In genomic region chr9:128361296-128361980, GRCh38 we compare ENCODE assay signal across 7 cellular contexts. TPM values are rescaled to one million over a fixed set of nuclear protein-coding genes. Genes with fewer than 3 reads are reported as not detected.
DNase-seq lines count a peak whose midpoint lies in the region; ATAC-seq and TF ChIP-seq lines count a peak whose summit lies in the region.

No MANE protein-coding gene starts in this region.

- peak overlapping the region; percentile 73 for H3K4me2 ChIP-seq in HCT116 (ENCODE audit: low read length)
- peak overlapping the region; percentile 92 for H3K4me2 ChIP-seq in smooth muscle cell

- H3K27ac Mint-ChIP-seq in T-helper 17 cell = no peak overlapping the region

- H3K4me3 Mint-ChIP-seq in T-helper 17 cell = peak overlapping the region; percentile 83

- H3K27me3 Mint-ChIP-seq in T-helper 17 cell = no peaks in the 10 kb centered on the region

- no peaks in the 10 kb centered on the region for H3F3A ChIP-seq in smooth muscle cell (ENCODE audit: low read depth)

- BruUV-seq in HCT116 (replicated peaks; lab: Mats Ljungman, UMichigan) = no TSS peak

- H3K36me3 ChIP-seq in HCT116 (ENCODE audit: control insufficient read depth in 1 of 2, insufficient read depth in 2 of 2, low read length in 2 of 2) (no peaks in the 10 kb centered on the region; a peak in 1 of 4 replicates), smooth muscle cell (ENCODE audit: low read depth) (no peaks in the 10 kb centered on the region)

- intact Hi-C loops in HCT116 (cut with micrococcal nuclease) = no loop called here
- intact Hi-C loops in left ventricle myocardium superior (cut with micrococcal nuclease) = loop anchor here (10.0 kb wide), 1 partner anchor 53 kb away; no protein-coding TSS in a partner anchor

- CTCF ChIA-PET in HCT116 (lab: Charles Lee) = interaction anchor here (1.1 to 4.6 kb wide), 11 partner anchors 10 to 274 kb away, joined by 4 to 33 read pairs (median 7); partner anchors contain the start of genes CERCAM and URM1

- no peak for TF ChIP-seq POLR2A in HCT116 (IDR thresholded peaks at IDR 0.05; ENCODE audit: borderline replicate concordance, extremely low read depth, insufficient read depth, insufficient read length)

- H2AFZ ChIP-seq in HCT116 (ENCODE audit: low read depth, low read length, poor library complexity, severe bottlenecking) = no peak overlapping the region
- H2AFZ ChIP-seq in smooth muscle cell (ENCODE audit: low read depth) = peak overlapping the region; percentile 43

- peak overlapping the region; percentile 29 for H3K27ac ChIP-seq in HCT116 (ENCODE audit: low read depth, low read length)
- H3K27ac ChIP-seq in smooth muscle cell (ENCODE audit: low read depth) = no peak overlapping the region

- RAD21 ChIA-PET in HCT116 (lab: Charles Lee; ENCODE audit: low non-redundant PET in 1 of 2, low total read pairs in 2 of 2, uncharacterized antibody in 2 of 2, unreplicated experiment in 2 of 2) = interaction anchor here (0.5 to 1.4 kb wide), 5 partner anchors 9 to 233 kb away, joined by 3 to 8 read pairs (median 4); partner anchors contain the start of genes CERCAM (in 1 of the 2) and URM1 (in 1 of the 2)

- H3K4me1 Mint-ChIP-seq in T-helper 17 cell = peaks cover 9% of the 10 kb centered on the region

- POLR2A ChIA-PET in HCT116 (lab: Charles Lee) = interaction anchor here (1.1 to 1.3 kb wide), 3 partner anchors 58 to 85 kb away, joined by 3 to 4 read pairs (median 3); partner anchors contain the start of genes GOLGA2 and SWI5

- H3K9ac ChIP-seq in HCT116 (ENCODE audit: low read length) (peak overlapping the region; percentile 14), smooth muscle cell (ENCODE audit: low read depth) (no peak overlapping the region)

- peaks cover 7 to 28% of the 10 kb centered on the region in 2 experiments; a peak in 3 of 4 replicates for H3K4me1 ChIP-seq in HCT116 (ENCODE audit: control insufficient read depth in 1 of 2, insufficient read depth in 2 of 2, low read length in 2 of 2)
- H3K4me1 ChIP-seq in smooth muscle cell (ENCODE audit: low read depth) = peaks cover 4% of the 10 kb centered on the region

- H3K4me3 ChIP-seq in HCT116 (replicated peaks in 1 of 2; ENCODE audit: low read depth in 1 of 2, low read length in 2 of 2) (peak overlapping the region in 1 of 2 experiments; percentile 33; a peak in 1 of 4 replicates), smooth muscle cell (peak overlapping the region; percentile 54)

- H3K9me3 ChIP-seq in HCT116 (ENCODE audit: control insufficient read depth in 1 of 2, insufficient read depth in 1 of 2, low read depth in 1 of 2, low read length in 2 of 2) (no peaks in the 10 kb centered on the region), T-helper 17 cell (ENCODE audit: control insufficient read depth, low read length, poor library complexity, severe bottlenecking) (no peaks in the 10 kb centered on the region), smooth muscle cell (replicated peaks; ENCODE audit: low read depth) (no peaks in the 10 kb centered on the region)

- H4K20me1 ChIP-seq in HCT116 (ENCODE audit: insufficient read depth) (no peaks in the 10 kb centered on the region), smooth muscle cell (ENCODE audit: low read depth) (no peaks in the 10 kb centered on the region)

- no peaks in the 10 kb centered on the region for H3K9me2 ChIP-seq in HCT116 (ENCODE audit: insufficient read depth)

- H3K36me3 Mint-ChIP-seq in T-helper 17 cell (ENCODE audit: low read depth) = no peaks in the 10 kb centered on the region

- TF ChIP-seq CTCF in HCT116 (IDR thresholded peaks at IDR 0.05 in 2 of 3, conservative IDR thresholded peaks at IDR 0.05 in 1 of 3; ENCODE audit: borderline replicate concordance in 1 of 3, insufficient read depth in 1 of 3, low read depth in 2 of 3, low read length in 2 of 3) = no peak
- no peak for TF ChIP-seq CTCF in smooth muscle cell (IDR thresholded peaks at IDR 0.05; ENCODE audit: borderline replicate concordance, insufficient read depth, poor library complexity, severe bottlenecking)

- H3K79me2 ChIP-seq in HCT116 (ENCODE audit: insufficient read depth, low read length) (no peaks in the 10 kb centered on the region), smooth muscle cell (ENCODE audit: low read depth) (no peaks in the 10 kb centered on the region)

- ATAC-seq in HCT116 = peak; percentile 43
- no peak for ATAC-seq in T-helper 17 cell
- ATAC-seq in left ventricle myocardium superior = peak; percentile 19

- 60% methylated on average over 14 of the region's 14 CpGs for WGBS in smooth muscle cell (ENCODE audit: low lambda C conversion rate)

- TF ChIP-seq RAD21 in HCT116 (IDR thresholded peaks at IDR 0.05; ENCODE audit: low read depth) = no peak

- no peak for DNase-seq in HCT116 (ENCODE audit: low read depth, low spot score)
- no peak for DNase-seq in T-helper 17 cell
- DNase-seq in left ventricle myocardium superior = no peak
- DNase-seq in smooth muscle cell (lab: John Stamatoyannopoulos, UW; ENCODE audit: unreplicated experiment) = no peak
- DNase-seq in DMS79 (lab: John Stamatoyannopoulos, UW) = no peak
- DNase-seq in NOMO-1 (lab: John Stamatoyannopoulos, UW; ENCODE audit: unreplicated experiment in 2 of 2) = no peak
- no peak for DNase-seq in stimulated activated naive CD4-positive, alpha-beta T cell (lab: John Stamatoyannopoulos, UW)

- H3K27me3 ChIP-seq in HCT116 (ENCODE audit: insufficient read depth, low read length) (no peaks in the 10 kb centered on the region), smooth muscle cell (ENCODE audit: low read depth) (no peaks in the 10 kb centered on the region)

TF ChIP-seq in HCT116, 20 proteins besides CTCF, POLR2A, EP300 and RAD21:
- TF ChIP-seq CEBPB (IDR thresholded peaks at IDR 0.05; ENCODE audit: low read depth) (no peak), REST (IDR thresholded peaks at IDR 0.05; ENCODE audit: low read depth) (no peak), TCF7L2 (IDR thresholded peaks at IDR 0.05; ENCODE audit: borderline replicate concordance, extremely low read depth, insufficient read depth, insufficient read length) (no peak)
- TF ChIP-seq, protein P1, sequence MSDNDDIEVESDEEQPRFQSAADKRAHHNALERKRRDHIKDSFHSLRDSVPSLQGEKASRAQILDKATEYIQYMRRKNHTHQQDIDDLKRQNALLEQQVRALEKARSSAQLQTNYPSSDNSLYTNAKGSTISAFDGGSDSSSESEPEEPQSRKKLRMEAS (IDR thresholded peaks at IDR 0.05) = no peak
TF ChIP-seq in HCT116: peak in this region for 0.

RNA-seq across cellular contexts. Expression of gene URM1, which starts 9.7 kb away (rescaled TPM):
- total RNA-seq in HCT116 (2021; ENCODE audit: unreplicated experiment) (51.6 TPM), T-helper 17 cell (10 to 100 TPM; 29.5 to 43.3 TPM), left ventricle myocardium superior (51.6 TPM), smooth muscle cell (27.1 and 27.3 TPM in 2 replicates)
- 35.1 and 43.9 TPM in 2 replicates for polyA plus RNA-seq in HCT116 (2012)
- 41.2 and 48.7 TPM in 2 replicates for polyA plus RNA-seq in smooth muscle cell

RNA-seq across cellular contexts. Expression of gene SLC27A4, which starts 21.1 kb away (rescaled TPM):
- 33.9 TPM for total RNA-seq in HCT116 (2021; ENCODE audit: unreplicated experiment)
- 30.9 and 31.0 TPM in 2 replicates for polyA plus RNA-seq in HCT116 (2012)
- total RNA-seq in T-helper 17 cell = 1 to 10 TPM; 8.2 to 8.3 TPM
- total RNA-seq in left ventricle myocardium superior = 19.4 TPM
- 6.1 and 10.4 TPM in 2 replicates for total RNA-seq in smooth muscle cell
- 10.3 and 16.0 TPM in 2 replicates for polyA plus RNA-seq in smooth muscle cell

RNA-seq across cellular contexts. Expression of gene COQ4, which starts 38.8 kb away (rescaled TPM):
- total RNA-seq in HCT116 (2021; ENCODE audit: unreplicated experiment) = 45.8 TPM
- polyA plus RNA-seq in HCT116 (2012) = 51.8 and 55.9 TPM in 2 replicates
- total RNA-seq in T-helper 17 cell = 10 to 100 TPM; 35.8 to 36.7 TPM
- 30.7 TPM for total RNA-seq in left ventricle myocardium superior
- total RNA-seq in smooth muscle cell = 16.7 and 23.5 TPM in 2 replicates
- 37.5 and 51.0 TPM in 2 replicates for polyA plus RNA-seq in smooth muscle cell

RNA-seq across cellular contexts. Expression of gene TRUB2, which starts 39.2 kb away (rescaled TPM):
- total RNA-seq in HCT116 (2021; ENCODE audit: unreplicated experiment) (42.1 TPM), T-helper 17 cell (1 to 10 TPM; 8.5 to 9.9 TPM), left ventricle myocardium superior (41.4 TPM), smooth muscle cell (5.2 and 9.0 TPM in 2 replicates)
- 19.1 and 29.0 TPM in 2 replicates for polyA plus RNA-seq in HCT116 (2012)
- polyA plus RNA-seq in smooth muscle cell = 25.1 and 33.2 TPM in 2 replicates

RNA-seq across cellular contexts. Expression of gene CERCAM, which starts 59.2 kb away (rescaled TPM):
- total RNA-seq in HCT116 (2021; ENCODE audit: unreplicated experiment) (27.0 TPM), T-helper 17 cell (under 1 TPM; 0.25 to 0.42 TPM), left ventricle myocardium superior (7.0 TPM), smooth muscle cell (116 and 129 TPM in 2 replicates)
- polyA plus RNA-seq in HCT116 (2012) = 27.1 and 31.1 TPM in 2 replicates
- 310 and 357 TPM in 2 replicates for polyA plus RNA-seq in smooth muscle cell
